ENCODE assay signal across 17 cellular contexts in the genomic region with DNA sequence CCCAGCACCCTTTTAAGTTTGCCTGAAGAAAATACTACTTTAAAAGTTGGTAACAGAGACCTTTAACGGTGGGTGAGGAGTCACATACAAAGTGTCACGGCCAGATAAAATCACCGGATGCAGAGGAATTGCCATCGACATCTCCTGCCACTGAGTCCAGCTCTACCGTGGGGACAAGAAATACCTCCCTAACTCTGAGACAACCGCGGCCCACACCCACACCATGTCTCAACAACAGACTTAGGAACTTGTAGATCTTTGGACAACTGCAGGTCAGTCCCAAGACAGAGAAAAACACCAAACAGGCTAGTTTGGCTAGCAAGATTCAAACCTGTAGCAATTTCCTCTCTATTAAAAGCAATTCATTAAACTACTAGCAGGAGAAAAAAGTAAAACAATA. TPM values are rescaled to one million over a fixed set of nuclear protein-coding genes. Genes with fewer than 3 reads are reported as not detected.
DNase-seq lines count a peak whose midpoint lies in the region; ATAC-seq and TF ChIP-seq lines count a peak whose summit lies in the region.
"Had no signal": no experiment of that assay in that cellular context is flagged by ENCODE, and none has a peak within 500 bp of the region (broad histone marks: within the 10 kb centered on the region; RNA-seq: fewer than 3 reads in every experiment).

No MANE protein-coding gene starts in this region.

- H3K4me1 Mint-ChIP-seq in H9 = peaks cover 60 to 65% of the 10 kb centered on the region in 2 experiments

- H4K8ac ChIP-seq in H9 (replicated peaks; ENCODE audit: insufficient read length, low read depth, low read length) = no peak overlapping the region

- no peak overlapping the region for H4K5ac ChIP-seq in H9 (ENCODE audit: insufficient read length, low read depth, low read length)

- no peak overlapping the region for H3K56ac ChIP-seq in H9 (ENCODE audit: insufficient read length, low read depth, low read length)

- WGBS in H9 (ENCODE audit: extremely low coverage, insufficient read length, low lambda C conversion rate) = no CpG with 5 or more reads among the region's 7 CpGs

- no peak overlapping the region for H3K18ac ChIP-seq in H9 (ENCODE audit: insufficient read length, low read depth, low read length)

- H3K27ac ChIP-seq in H9 (ENCODE audit: insufficient read length, low read depth, low read length) (no peak overlapping the region), SK-N-MC (no peak overlapping the region), gastrocnemius medialis (peak overlapping the region in 3 of 4 donors; percentile 29 to 59 (median 42))
- H3K27ac ChIP-seq: HL-60 had no signal

- no peaks in the 10 kb centered on the region for H3K79me1 ChIP-seq in H9 (ENCODE audit: insufficient read depth, low read depth, low read length, poor library complexity, severe bottlenecking)

- ATAC-seq in gastrocnemius medialis = no peak
- no peak for ATAC-seq in HG02840 (IDR thresholded peaks at IDR 0.05; ENCODE audit: low FRiP score, unreplicated experiment)
- ATAC-seq: sciatic nerve had no signal

- H3K27me3 Mint-ChIP-seq in H9 (ENCODE audit: low read depth) = peaks cover 6% of the 10 kb centered on the region

- in situ Hi-C loops in gastrocnemius medialis (cut with MboI; ENCODE audit: low sequenced_read_pairs in 4 of 4) = no loop called here

- no peak for TF ChIP-seq POLR2A in gastrocnemius medialis (IDR thresholded peaks at IDR 0.05)

- H2AFZ ChIP-seq in H9 (ENCODE audit: low read length) = no peak overlapping the region

- no peak overlapping the region for H3T11ph ChIP-seq in H9 (ENCODE audit: low read length)

- H3K4ac ChIP-seq in H9 (ENCODE audit: low read depth, low read length) = no peak overlapping the region

- no peak overlapping the region for H2BK120ac ChIP-seq in H9 (ENCODE audit: low read depth, low read length, poor library complexity, severe bottlenecking)

- intact Hi-C loops in gastrocnemius medialis (cut with DNase I; ENCODE audit: low total_unique reads) = no loop called here

- H3K36me3 Mint-ChIP-seq in H9 (ENCODE audit: insufficient read depth in 1 of 3, low read depth in 3 of 3) = peaks cover 0 to 5% (median 2%) of the 10 kb centered on the region in 3 experiments; a peak in 5 of 7 replicates

- H3K27me3 ChIP-seq in H9 (ENCODE audit: insufficient read depth, low read length) (no peaks in the 10 kb centered on the region), gastrocnemius medialis (peaks cover 0 to 16% (median 5%) of the 10 kb centered on the region in 3 donors)

- H3K9me3 ChIP-seq in H9 (ENCODE audit: control insufficient read depth, low read depth, low read length) (no peaks in the 10 kb centered on the region), SK-N-MC (ENCODE audit: low read depth, low read length) (no peaks in the 10 kb centered on the region), gastrocnemius medialis (no peaks in the 10 kb centered on the region)
- H3K9me3 ChIP-seq: SK-N-SH had no signal

- H3K36me3 ChIP-seq in SK-N-MC (ENCODE audit: insufficient read depth, low read length) = no peaks in the 10 kb centered on the region
- no peaks in the 10 kb centered on the region for H3K36me3 ChIP-seq in gastrocnemius medialis

- no peak overlapping the region for H4K91ac ChIP-seq in H9 (ENCODE audit: insufficient read length, low read depth, low read length)

- DNase-seq in H9 (no peak), SK-N-MC (ENCODE audit: low read depth, low spot score) (no peak), gastrocnemius medialis (no peak), OCI-M1 (lab: John Stamatoyannopoulos, UW) (no peak), SKM-1 (lab: John Stamatoyannopoulos, UW; ENCODE audit: unreplicated experiment) (no peak)
- DNase-seq: activated CD4-positive, alpha-beta T cell treated with anti-CD3 and anti-CD28 coated beads for 1 hour; AML-193; amygdala; KG1; NCI-H1048; SK-N-SH; stimulated activated CD4-positive, alpha-beta T cell treated with anti-CD3 and anti-CD28 coated beads, Interleukin-1b, Interleukin-23, amount 100 ng/mL, for 48 hours; T1000 had no signal

- H3K23ac ChIP-seq in H9 (ENCODE audit: insufficient read length, low read depth, low read length) = no peak overlapping the region

- H2BK12ac ChIP-seq in H9 (ENCODE audit: insufficient read length, low read depth, low read length) = no peak overlapping the region

- peak overlapping the region in 1 of 3 experiments; percentile 55; a peak in 1 of 7 replicates for H3K27ac Mint-ChIP-seq in H9

- no peak overlapping the region for H2AK5ac ChIP-seq in H9 (ENCODE audit: insufficient read length, low read length)

- no peak for TF ChIP-seq CTCF in H9 (conservative IDR thresholded peaks at IDR 0.05)
- no peak for TF ChIP-seq CTCF in gastrocnemius medialis (IDR thresholded peaks at IDR 0.05 in 4 of 5, conservative IDR thresholded peaks at IDR 0.05 in 1 of 5)

- H2BK5ac ChIP-seq in H9 (ENCODE audit: insufficient read length, low read length) = no peak overlapping the region

- peaks cover 2% of the 10 kb centered on the region; the same call in 1 of the 2 replicates for H3K79me2 ChIP-seq in H9 (ENCODE audit: insufficient read depth, low read length)

- no peak overlapping the region for H3K9ac ChIP-seq in H9 (ENCODE audit: extremely low read depth, insufficient read length, low read length)
- H3K9ac ChIP-seq in SK-N-MC (ENCODE audit: insufficient read length) = peak overlapping the region; percentile 51
- H3K9ac ChIP-seq: SK-N-SH had no signal

- H3K23me2 ChIP-seq in H9 (ENCODE audit: insufficient read length, low read depth, low read length, poor library complexity, severe bottlenecking) = peaks cover 9% of the 10 kb centered on the region

- H3K4me3 ChIP-seq in SK-N-MC (peak overlapping the region; percentile 63), iPS-11a (ENCODE audit: low read depth, low read length) (peak overlapping the region; percentile 55), gastrocnemius medialis (peak overlapping the region; percentile 17 to 39 (median 30))

- H3K4me2 ChIP-seq in H9 (ENCODE audit: insufficient read depth, insufficient read length, low read length) = peak overlapping the region; percentile 80
- H3K4me2 ChIP-seq: SK-N-SH had no signal

- peak overlapping the region; percentile 79 to 91 for H3K4me3 Mint-ChIP-seq in H9

- no peak overlapping the region for H3K14ac ChIP-seq in H9 (ENCODE audit: insufficient read depth, low read length)

- H3K4me1 ChIP-seq in H9 (ENCODE audit: insufficient read depth, low read length) (peaks cover 12% of the 10 kb centered on the region; the same call in 1 of the 2 replicates), gastrocnemius medialis (peaks cover 0 to 11% of the 10 kb centered on the region in 2 donors)

- no peak overlapping the region for H2BK15ac ChIP-seq in H9 (ENCODE audit: low read depth, low read length)

- H3K9me3 Mint-ChIP-seq in H9 = peaks cover 0 to 4% of the 10 kb centered on the region in 2 experiments; a peak in 2 of 5 replicates

- H4K20me1 ChIP-seq in H9 (ENCODE audit: control insufficient read depth, insufficient read depth, insufficient read length) = no peaks in the 10 kb centered on the region

- H2BK20ac ChIP-seq in H9 (ENCODE audit: low read depth, low read length, poor library complexity, severe bottlenecking) = no peak overlapping the region

RNA-seq across cellular contexts. Expression of gene ETS1, which starts 0.7 kb away (rescaled TPM):
- total RNA-seq in H9 (2021) (29.0 and 29.9 TPM in 2 replicates), gastrocnemius medialis (10 to 100 TPM; 16.8 to 24.9 (median 21.8) TPM)

Comparison
In these comparisons a context has a peak if more than half of its experiments do, and no peak if none do; other contexts are left out.
1. H3K27ac ChIP-seq: peak in gastrocnemius medialis (3 of 4); none in H9 (single experiment) and SK-N-MC (single experiment).
2. Peak in every context shown above with its lines, with median percentiles within 50 percentile points of each other: H3K4me3 ChIP-seq.